In the genomic region with DNA sequence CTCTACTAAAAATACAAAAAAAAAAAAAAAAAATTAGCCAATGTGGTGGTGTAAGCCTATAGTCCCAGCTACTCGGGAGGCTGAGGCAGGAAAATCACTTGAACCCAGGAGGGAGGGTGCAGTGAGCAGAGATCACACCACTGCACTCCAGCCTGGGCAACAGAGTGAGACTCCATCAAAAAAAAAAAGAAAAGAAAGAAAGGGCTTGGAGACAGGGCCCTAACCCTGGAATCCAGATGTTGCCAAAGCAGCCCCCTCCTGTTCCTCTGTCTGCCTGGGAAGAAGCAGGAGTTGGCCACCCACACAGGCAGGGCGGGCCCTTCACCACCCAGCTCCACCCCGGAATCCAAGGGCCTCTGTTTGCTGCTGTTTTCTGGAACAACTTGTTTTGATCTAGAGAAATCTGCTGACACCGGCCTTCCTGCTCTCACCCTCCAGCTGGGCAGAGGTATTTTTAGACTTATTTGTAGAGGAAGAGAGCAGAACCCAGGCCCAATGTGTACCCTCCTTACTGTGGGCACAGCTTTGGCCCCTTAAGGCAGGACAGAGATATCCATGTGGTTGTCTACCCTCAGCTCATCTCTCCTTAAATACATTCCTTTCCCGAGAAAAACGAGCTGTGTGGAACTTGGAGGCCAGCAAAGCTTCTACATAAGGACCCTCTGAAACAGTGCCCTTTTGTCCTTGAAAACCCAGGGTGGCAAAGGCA, we compare ENCODE assay signal across 8 cellular contexts. TPM values are rescaled to one million over a fixed set of nuclear protein-coding genes. Genes with fewer than 3 reads are reported as not detected.
DNase-seq lines count a peak whose midpoint lies in the region; ATAC-seq, FAIRE-seq and TF ChIP-seq lines count a peak whose summit lies in the region.

No MANE protein-coding gene starts in this region.

- DNase-seq in A172 (ENCODE audit: low spot score) (peak; percentile 88), GM12892 (ENCODE audit: insufficient read length) (no peak), NCI-H510A treated with DMSO at 0.1 percent for 48 hours (lab: John Stamatoyannopoulos, UW) (peak; percentile 94), activated T-cell treated with anti-CD3 and anti-CD28 coated beads for 48 hours (ENCODE audit: low read depth) (peak; percentile 61), epithelial cell of proximal tubule (ENCODE audit: low read depth) (peak; percentile 79), suprapubic skin (ENCODE audit: low spot score in 2 of 2) (peak; percentile 97)

- TF ChIP-seq POLR2A in GM12892 (IDR thresholded peaks at IDR 0.05; ENCODE audit: low read depth, low read length) (0 out of 2 replicates have a peak, but pooled peaks have one; percentile 3), suprapubic skin (IDR thresholded peaks at IDR 0.05) (peak in 1 of 2 donors; percentile 80)

- ATAC-seq in HG03039 (IDR thresholded peaks at IDR 0.05; ENCODE audit: unreplicated experiment), result no peak

- H3K9ac ChIP-seq in mucosa of rectum (ENCODE audit: low read depth in 1 of 2, low read length in 2 of 2), result peak overlapping the region; percentile 96 to 100

- TF ChIP-seq EP300 in suprapubic skin (IDR thresholded peaks at IDR 0.05), result no peak

- no peaks in the 10 kb centered on the region for H3K9me3 ChIP-seq in mucosa of rectum (ENCODE audit: control insufficient read depth in 2 of 2, low read length in 2 of 2)
- H3K9me3 ChIP-seq in suprapubic skin, result no peaks in the 10 kb centered on the region

- FAIRE-seq in GM12892 (lab: Jason Lieb, UNC), result no peak

- H3K36me3 ChIP-seq in mucosa of rectum (ENCODE audit: control insufficient read depth in 2 of 2, insufficient read depth in 2 of 2, low read length in 2 of 2), result peaks cover 9 to 11% of the 10 kb centered on the region in 2 donors
- peaks cover 3% of the 10 kb centered on the region for H3K36me3 ChIP-seq in suprapubic skin

- H3K27ac ChIP-seq in mucosa of rectum (ENCODE audit: low read depth in 2 of 2, low read length in 2 of 2) (peak overlapping the region; percentile 100), suprapubic skin (peak overlapping the region; percentile 98)

- no peak for TF ChIP-seq CTCF in epithelial cell of proximal tubule (conservative IDR thresholded peaks at IDR 0.05; ENCODE audit: low read depth, low read length)
- TF ChIP-seq CTCF in suprapubic skin (IDR thresholded peaks at IDR 0.05), result no peak

- H3K4me3 ChIP-seq in epithelial cell of proximal tubule (ENCODE audit: low read depth, low read length), result peak overlapping the region; percentile 47
- peak overlapping the region; percentile 73 to 96 for H3K4me3 ChIP-seq in mucosa of rectum (ENCODE audit: low read length in 2 of 2)
- H3K4me3 ChIP-seq in suprapubic skin, result peak overlapping the region; percentile 91

- 1% methylated on average over 6 of the region's 6 CpGs for WGBS in suprapubic skin

- H3K4me1 ChIP-seq in mucosa of rectum (ENCODE audit: control insufficient read depth in 2 of 2, insufficient read depth in 2 of 2, low read length in 2 of 2) (peaks cover 60% of the 10 kb centered on the region in 2 donors), suprapubic skin (peaks cover 67% of the 10 kb centered on the region)

- no peaks in the 10 kb centered on the region for H3K27me3 ChIP-seq in mucosa of rectum (ENCODE audit: control insufficient read depth in 2 of 2, insufficient read depth in 2 of 2, low read length in 2 of 2)
- no peaks in the 10 kb centered on the region for H3K27me3 ChIP-seq in suprapubic skin

RNA-seq across cellular contexts. Expression of a gene that starts 2.7 kb away (rescaled TPM):
- total RNA-seq in A172 (2014; rRNA removed; shearing (Covaris generic)), result 20.6 and 28.9 TPM in 2 replicates
- 678 TPM for polyA plus RNA-seq in GM12892 (2012; ENCODE audit: missing spikeins)
- 6.4 and 27.0 TPM in 2 replicates for total RNA-seq in epithelial cell of proximal tubule
- 1,000 to 10,000 TPM in 1 of 4 donors, 100 to 1,000 TPM in 3; 336 to 2,041 (median 481) TPM for total RNA-seq in suprapubic skin

RNA-seq across cellular contexts. Expression of a gene that starts 33.5 kb away (rescaled TPM):
- total RNA-seq in A172 (2014; rRNA removed; shearing (Covaris generic)), result 21.5 and 36.9 TPM in 2 replicates
- 11.2 TPM for polyA plus RNA-seq in GM12892 (2012; ENCODE audit: missing spikeins)
- 43.5 and 49.5 TPM in 2 replicates for total RNA-seq in epithelial cell of proximal tubule
- total RNA-seq in suprapubic skin, result 100 to 1,000 TPM in 1 of 4 donors, 10 to 100 TPM in 3; 56.2 to 107 (median 81.5) TPM

RNA-seq across cellular contexts. Expression of a gene that starts 37.5 kb away (rescaled TPM):
- 3.5 and 7.0 TPM in 2 replicates for total RNA-seq in A172 (2014; rRNA removed; shearing (Covaris generic))
- 17.9 TPM for polyA plus RNA-seq in GM12892 (2012; ENCODE audit: missing spikeins)
- total RNA-seq in epithelial cell of proximal tubule (0.29 and 1.2 TPM in 2 replicates), suprapubic skin (1 to 10 TPM; 3.9 to 6.2 (median 4.7) TPM)

Comparison
In these comparisons a context has a peak if more than half of its experiments do, and no peak if none do; other contexts are left out.
1. RNA of a gene that starts 2.7 kb away (total RNA-seq): 336 to 2,041 TPM in suprapubic skin; 20.6 to 28.9 TPM in A172 and 6.4 to 27.0 TPM in epithelial cell of proximal tubule; every median in the first group is over 10 times any median in the second.
2. Peak in every context shown above with its lines, with median percentiles within 50 percentile points of each other: H3K4me3 ChIP-seq.